In the genomic region with DNA sequence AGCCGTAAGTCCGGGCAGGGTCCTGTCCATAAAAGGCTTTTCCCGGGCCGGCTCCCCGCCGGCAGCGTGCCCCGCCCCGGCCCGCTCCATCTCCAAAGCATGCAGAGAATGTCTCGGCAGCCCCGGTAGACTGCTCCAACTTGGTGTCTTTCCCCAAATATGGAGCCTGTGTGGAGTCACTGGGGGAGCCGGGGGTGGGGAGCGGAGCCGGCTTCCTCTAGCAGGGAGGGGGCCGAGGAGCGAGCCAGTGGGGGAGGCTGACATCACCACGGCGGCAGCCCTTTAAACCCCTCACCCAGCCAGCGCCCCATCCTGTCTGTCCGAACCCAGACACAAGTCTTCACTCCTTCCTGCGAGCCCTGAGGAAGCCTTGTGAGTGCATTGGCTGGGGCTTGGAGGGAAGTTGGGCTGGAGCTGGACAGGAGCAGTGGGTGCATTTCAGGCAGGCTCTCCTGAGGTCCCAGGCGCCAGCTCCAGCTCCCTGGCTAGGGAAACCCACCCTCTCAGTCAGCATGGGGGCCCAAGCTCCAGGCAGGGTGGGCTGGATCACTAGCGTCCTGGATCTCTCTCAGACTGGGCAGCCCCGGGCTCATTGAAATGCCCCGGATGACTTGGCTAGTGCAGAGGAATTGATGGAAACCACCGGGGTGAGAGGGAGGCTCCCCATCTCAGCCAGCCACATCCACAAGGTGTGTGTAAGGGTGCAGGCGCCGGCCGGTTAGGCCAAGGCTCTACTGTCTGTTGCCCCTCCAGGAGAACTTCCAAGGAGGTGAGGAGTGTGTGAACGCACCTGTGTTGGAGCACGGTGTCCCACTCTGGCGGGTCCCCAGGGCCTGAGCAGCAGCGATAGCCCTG, we compare ENCODE assay signal across 1 cellular context.
TF ChIP-seq lines count a peak whose summit lies in the region.

TSS of gene TAGLN (plus strand) at position 310 of the 855 bp plus-strand sequence. CDS start 3,644 bp downstream, outside the sequence.

TF ChIP-seq in liver, 16 proteins besides CTCF, POLR2A, EP300 and RAD21 (continued from another document):
- TF ChIP-seq ZBTB33 (IDR thresholded peaks at IDR 0.05) (no peak), HNF4G (IDR thresholded peaks at IDR 0.05) (no peak), GABPA (IDR thresholded peaks at IDR 0.05 in 1 of 2, conservative IDR thresholded peaks at IDR 0.05 in 1 of 2) (no peak)
